Comparison of ENCODE assay signal across 6 cellular contexts in the genomic region with DNA sequence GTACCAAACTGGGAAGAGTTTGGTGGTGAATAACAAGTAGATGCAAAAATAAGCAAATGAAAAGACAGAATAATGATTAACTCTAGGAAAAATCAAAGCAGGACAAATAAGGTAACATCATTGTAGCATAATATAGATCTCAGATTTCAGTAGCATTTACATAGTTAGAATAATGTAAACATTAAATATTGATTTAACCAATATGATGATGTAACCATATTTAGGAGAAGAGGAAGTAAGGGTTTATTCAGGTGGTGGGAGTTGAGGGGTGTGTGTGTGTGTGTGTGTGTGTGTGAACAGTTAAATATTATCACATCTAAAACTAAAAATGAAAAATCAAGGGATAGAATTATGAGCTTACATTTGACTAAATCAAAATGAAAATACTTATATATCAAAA.
"Had no signal": no experiment of that assay in that cellular context is flagged by ENCODE, and none has a peak within 500 bp of the region (broad histone marks: within the 10 kb centered on the region; RNA-seq: fewer than 3 reads in every experiment).

No MANE protein-coding gene starts in this region.

- H3K36me3 ChIP-seq: HAP-1 had no signal

- ATAC-seq: HCT116 had no signal

- H3K4me3 ChIP-seq: GM23248, HAP-1 had no signal

- H3K4me1 ChIP-seq: HAP-1 had no signal

- H3K9me3 ChIP-seq: HAP-1 had no signal

- H2AFZ ChIP-seq: GM23248 had no signal

- DNase-seq: GM23248, GOT3, H7, KBM-7 had no signal

- H3K27ac ChIP-seq: GM23248 had no signal

- H3K9ac ChIP-seq: GM23248 had no signal
